ENCODE assay signal across 25 cellular contexts in the genomic region with DNA sequence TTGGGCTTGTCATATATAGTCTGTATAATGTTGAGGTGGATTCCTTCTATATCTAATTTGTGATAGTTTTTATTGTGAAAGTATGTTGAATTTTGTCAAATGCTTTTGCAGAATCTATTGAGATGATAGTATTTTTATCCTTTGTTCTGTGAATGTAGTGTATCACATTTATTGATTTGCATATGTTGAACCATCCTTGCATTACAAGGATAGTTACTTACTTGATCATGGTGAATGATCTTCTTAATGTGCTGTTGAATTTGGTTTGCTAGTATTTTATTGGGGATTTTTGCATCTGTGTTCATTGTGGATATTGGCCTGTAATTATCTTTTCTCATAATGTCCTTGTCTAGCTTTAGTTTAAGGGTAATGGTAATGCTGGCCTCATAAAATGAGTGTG.
"Had no signal": no experiment of that assay in that cellular context is flagged by ENCODE, and none has a peak within 500 bp of the region (broad histone marks: within the 10 kb centered on the region; RNA-seq: fewer than 3 reads in every experiment).

No MANE protein-coding gene starts in this region.

- H3K27ac Mint-ChIP-seq: T-cell; T-helper 1 cell treated with Interleukin-12 subunit alpha and Interleukin-12 subunit beta and Interleukin-4 antibody, amounts not matched to agents 30 μg/mL and 1 μg/mL, for 36 hours had no signal

- H3K27me3 Mint-ChIP-seq: T-cell had no signal

- H3K4me3 Mint-ChIP-seq: T-cell; T-helper 1 cell treated with Interleukin-12 subunit alpha and Interleukin-12 subunit beta and Interleukin-4 antibody, amounts not matched to agents 30 μg/mL and 1 μg/mL, for 36 hours had no signal

- H3K4me2 ChIP-seq: KMS-11, SK-N-SH had no signal

- H3K4me1 Mint-ChIP-seq: T-cell had no signal

- FAIRE-seq: HepG2, RCC 7860 had no signal

- H3K9ac ChIP-seq: KMS-11, SK-N-SH had no signal

- H3K27ac ChIP-seq: KMS-11 had no signal

- ATAC-seq: HepG2, T-cell had no signal

- DNase-seq: IMR-90, Kasumi-1, MV-4-11, NCI-H1048, NCI-H1105, NCI-H1417, NCI-H1436 treated with DMSO at 0.1 percent for 48 hours, NCI-H1694, NCI-H187 treated with DMSO at 0.1 percent for 48 hours, NCI-H2029 treated with DMSO at 0.1 percent for 48 hours, NCI-H2107, NCI-H345, NCI-H446 treated with DMSO at 0.1 percent for 48 hours, NCI-H510A treated with DMSO at 0.1 percent for 48 hours, NCI-H526, NCI-H774, RPMI8226, SHP77, SK-N-SH, SW 1271, T-cell had no signal

- H3K9me3 ChIP-seq: SK-N-SH had no signal
